ENCODE assay signal across 25 cellular contexts in the genomic region with DNA sequence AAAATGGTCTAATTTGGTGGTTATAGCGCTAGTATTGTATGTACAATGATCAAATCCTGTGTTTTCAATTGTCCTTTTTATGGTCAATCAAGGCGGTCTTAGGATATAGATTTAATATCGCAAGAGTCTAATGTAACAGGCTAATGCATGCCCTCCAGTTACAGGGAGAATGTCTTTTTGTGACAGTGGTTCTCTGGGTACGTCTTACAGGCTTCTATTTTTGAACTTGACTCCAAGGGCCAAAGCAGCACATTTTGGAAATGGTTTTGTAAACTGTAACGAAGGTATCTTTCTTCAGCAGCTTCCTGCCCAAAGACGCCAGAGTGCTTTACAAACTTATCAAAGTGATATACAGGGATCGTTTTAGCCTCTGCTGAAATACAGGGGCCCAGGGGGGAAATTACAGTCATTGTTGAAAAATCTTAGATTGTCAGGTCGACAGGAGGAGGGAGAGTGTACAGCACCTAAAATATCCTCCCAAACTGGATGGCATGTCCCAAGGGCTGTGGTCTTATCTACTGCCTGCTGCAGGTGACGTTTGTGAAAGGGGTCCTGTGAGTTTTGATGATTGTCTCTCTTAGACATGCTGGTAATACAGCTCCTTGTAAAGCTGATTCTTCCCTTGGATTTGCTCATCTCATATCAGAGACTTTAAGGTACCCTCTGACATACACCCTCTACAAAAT.
"Had no signal": no experiment of that assay in that cellular context is flagged by ENCODE, and none has a peak within 500 bp of the region (broad histone marks: within the 10 kb centered on the region; RNA-seq: fewer than 3 reads in every experiment).

No MANE protein-coding gene starts in this region.

- DNase-seq: colonic mucosa; cortex of kidney; effector CD8-positive, alpha-beta T cell; effector memory CD8-positive, alpha-beta T cell; endodermal cell; erythroblast; esophagus squamous epithelium; foreskin fibroblast; foreskin melanocyte; gastrocnemius medialis; glutamatergic neuron; head of caudate nucleus; hypothalamus; immature natural killer cell; islet precursor cell; kidney; kidney glomerular epithelial cell; left lung; lower lobe of right lung; mesenchymal stem cell; mucosa of descending colon; naive B cell had no signal

- ATAC-seq: effector memory CD8-positive, alpha-beta T cell; esophagus mucosa; gastrocnemius medialis; left lung; lower lobe of right lung; mucosa of descending colon had no signal

- H3K9me3 ChIP-seq: colonic mucosa, esophagus squamous epithelium, gastrocnemius medialis, left lung, lower lobe of right lung, mucosa of descending colon had no signal

- H3K4me1 ChIP-seq: colonic mucosa, esophagus squamous epithelium, left lung, lower lobe of right lung had no signal

- H3K27me3 ChIP-seq: colonic mucosa, esophagus squamous epithelium, gastrocnemius medialis, hepatocyte, left lung had no signal

- H3K36me3 ChIP-seq: colonic mucosa, esophagus squamous epithelium, gastrocnemius medialis, left lung, lower lobe of right lung had no signal

- H3K4me3 ChIP-seq: colonic mucosa, esophagus squamous epithelium, gastrocnemius medialis, hepatocyte, left lung, lower lobe of right lung, mucosa of descending colon had no signal

- H3K27ac ChIP-seq: colonic mucosa, epithelial cell of prostate, esophagus squamous epithelium, gastrocnemius medialis, hepatocyte, left lung, lower lobe of right lung had no signal
